ENCODE assay signal across 18 cellular contexts in the genomic region with DNA sequence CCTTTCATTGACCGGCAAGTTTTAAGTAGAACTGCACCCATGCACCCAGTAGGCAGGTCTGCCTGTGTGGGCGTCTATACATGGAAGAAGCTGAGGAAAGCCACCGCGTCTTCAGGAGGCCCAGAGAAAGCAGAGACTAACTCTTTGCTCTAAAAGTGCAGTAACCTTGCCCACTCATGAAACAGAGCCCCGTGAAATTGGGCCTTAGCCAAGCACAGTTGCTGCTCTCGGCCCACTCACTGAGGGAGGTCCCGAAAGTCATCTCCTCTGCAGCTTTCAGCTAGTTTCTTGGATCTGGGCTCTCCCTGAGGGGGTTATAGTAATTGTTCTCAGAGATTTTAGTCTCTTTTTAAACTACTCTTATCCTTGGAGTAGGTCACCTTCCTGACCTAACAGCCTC.
DNase-seq lines count a peak whose midpoint lies in the region; ATAC-seq and TF ChIP-seq lines count a peak whose summit lies in the region.
"Had no signal": no experiment of that assay in that cellular context is flagged by ENCODE, and none has a peak within 500 bp of the region (broad histone marks: within the 10 kb centered on the region; RNA-seq: fewer than 3 reads in every experiment).

No MANE protein-coding gene starts in this region.

- no peak overlapping the region for H3K4me3 Mint-ChIP-seq in effector memory CD8-positive, alpha-beta T cell
- H3K4me3 Mint-ChIP-seq: CD4-positive, alpha-beta T cell; HFFc6 had no signal

- H4K91ac ChIP-seq in neuronal stem cell (ENCODE audit: low read depth, low read length, poor library complexity): peak overlapping the region; percentile 19

- peaks cover 5 to 8% of the 10 kb centered on the region in 2 donors for H3K4me1 Mint-ChIP-seq in effector memory CD8-positive, alpha-beta T cell (ENCODE audit: low read depth in 2 of 2)

- H2BK5ac ChIP-seq in neuronal stem cell (ENCODE audit: low read length): no peak overlapping the region

- intact Hi-C loops in Right ventricle myocardium inferior (cut with DNase I) (no loop called here), heart right ventricle (cut with DNase I) (no loop called here)

- H3K4me1 ChIP-seq in heart right ventricle (peaks cover 0 to 56% (median 31%) of the 10 kb centered on the region in 9 donors), neuronal stem cell (ENCODE audit: control insufficient read depth in 2 of 2, insufficient read depth in 1 of 2, low read depth in 1 of 2, low read length in 2 of 2) (peaks cover 0 to 2% of the 10 kb centered on the region in 2 donors)
- H3K4me1 ChIP-seq: BLaER1 treated with 17β-estradiol and CSF1 and Interleukin-3, amounts not matched to agents 10 nM and 100 nM; HAP-1 had no signal

- H3K9me3 Mint-ChIP-seq in effector memory CD8-positive, alpha-beta T cell: no peaks in the 10 kb centered on the region
- H3K9me3 Mint-ChIP-seq: CD4-positive, alpha-beta T cell; HFFc6 had no signal

- ATAC-seq in Right ventricle myocardium inferior (peak; percentile 35), heart right ventricle (no peak), HG02798 (IDR thresholded peaks at IDR 0.05; ENCODE audit: poor library complexity, unreplicated experiment) (no peak)
- ATAC-seq in effector memory CD8-positive, alpha-beta T cell (replicated peaks): no peak

- peaks cover 41% of the 10 kb centered on the region for H3K36me3 Mint-ChIP-seq in effector memory CD8-positive, alpha-beta T cell (ENCODE audit: insufficient read depth)

- no peak overlapping the region for H2AK5ac ChIP-seq in neuronal stem cell (ENCODE audit: low read depth, low read length)

- H3K4me3 ChIP-seq in heart right ventricle: no peak overlapping the region
- no peak overlapping the region for H3K4me3 ChIP-seq in neuronal stem cell (ENCODE audit: low read length in 2 of 2)
- H3K4me3 ChIP-seq: BLaER1 treated with 17β-estradiol and CSF1 and Interleukin-3, amounts not matched to agents 10 nM and 100 nM; HAP-1 had no signal

- no peak overlapping the region for H3K18ac ChIP-seq in neuronal stem cell (ENCODE audit: low read length)

- DNase-seq in Right ventricle myocardium inferior (ENCODE audit: missing footprints) (no peak), heart right ventricle (no peak), neuronal stem cell (ENCODE audit: low spot score) (no peak), substantia nigra (lab: John Stamatoyannopoulos, UW) (no peak), COLO829 (ENCODE audit: low spot score) (no peak)
- DNase-seq in effector memory CD8-positive, alpha-beta T cell: no peak
- no peak for DNase-seq in stimulated activated CD4-positive, alpha-beta T cell treated with anti-CD3 and anti-CD28 coated beads, Interleukin-2, amount 100 ng/mL, for 24 hours
- DNase-seq: ACHN; CD4-positive, alpha-beta T cell; COR-L47; DMS153; DMS79 treated with DMSO at 0.1 percent for 48 hours; EL; HFFc6; IMR-90 had no signal

- no peak overlapping the region for H3K4me2 ChIP-seq in neuronal stem cell (ENCODE audit: insufficient read depth, low read length, poor library complexity, severe bottlenecking)
- H3K4me2 ChIP-seq: BLaER1 treated with 17β-estradiol and CSF1 and Interleukin-3, amounts not matched to agents 10 nM and 100 nM had no signal

- no peaks in the 10 kb centered on the region for H3K27me3 Mint-ChIP-seq in effector memory CD8-positive, alpha-beta T cell
- H3K27me3 Mint-ChIP-seq: CD4-positive, alpha-beta T cell had no signal

- H3K9me3 ChIP-seq in heart right ventricle: peaks cover 0 to 5% (median 0%) of the 10 kb centered on the region in 11 donors
- H3K9me3 ChIP-seq in neuronal stem cell (replicated peaks in 1 of 2; ENCODE audit: control insufficient read depth in 2 of 2, insufficient read depth in 1 of 2, low read depth in 1 of 2, low read length in 2 of 2): peaks cover 3 to 6% of the 10 kb centered on the region in 2 donors
- H3K9me3 ChIP-seq: HAP-1 had no signal

- H4K8ac ChIP-seq in neuronal stem cell (ENCODE audit: low read depth, low read length): no peak overlapping the region

- peak overlapping the region; percentile 46 to 47 for H3K27ac Mint-ChIP-seq in effector memory CD8-positive, alpha-beta T cell
- H3K27ac Mint-ChIP-seq: HFFc6 had no signal

- H3K23ac ChIP-seq in neuronal stem cell (ENCODE audit: low read depth, low read length, poor library complexity): no peak overlapping the region

- H3K27me3 ChIP-seq in heart right ventricle (no peaks in the 10 kb centered on the region), neuronal stem cell (ENCODE audit: control insufficient read depth in 3 of 3, insufficient read depth in 3 of 3, low read depth in 1 of 3, low read length in 3 of 3) (no peaks in the 10 kb centered on the region)
- H3K27me3 ChIP-seq: BLaER1 treated with 17β-estradiol and CSF1 and Interleukin-3, amounts not matched to agents 10 nM and 100 nM had no signal

- no peak overlapping the region for H2BK15ac ChIP-seq in neuronal stem cell (ENCODE audit: low read length)

- H3K14ac ChIP-seq in neuronal stem cell (ENCODE audit: low read length): no peak overlapping the region

- no peak overlapping the region for H3K4ac ChIP-seq in neuronal stem cell (ENCODE audit: low read length)

- 78 to 83% methylated on average over 7 of the region's 7 CpGs for WGBS in heart right ventricle, 2 donors
- no CpG with 5 or more reads among the region's 7 CpGs for WGBS in neuronal stem cell (ENCODE audit: extremely low coverage in 2 of 2, insufficient read length in 2 of 2, insufficient replicate concordance in 1 of 2), 2 donors

- H3K9ac ChIP-seq in neuronal stem cell (ENCODE audit: low read depth, low read length, poor library complexity): no peak overlapping the region
- H3K9ac ChIP-seq: BLaER1 treated with 17β-estradiol and CSF1 and Interleukin-3, amounts not matched to agents 10 nM and 100 nM had no signal

- H2AFZ ChIP-seq in neuronal stem cell (ENCODE audit: low read length): no peak overlapping the region

- no peak overlapping the region for H2BK120ac ChIP-seq in neuronal stem cell (ENCODE audit: low read depth, low read length)

- H3K27ac ChIP-seq in heart right ventricle: peak overlapping the region in 3 of 10 donors; percentile 30 to 60 (median 50)
- H3K27ac ChIP-seq in neuronal stem cell (replicated peaks; ENCODE audit: low read length): no peak overlapping the region
- H3K27ac ChIP-seq in substantia nigra (ENCODE audit: low read depth, low read length, poor library complexity, severe bottlenecking): no peak overlapping the region
- H3K27ac ChIP-seq: BLaER1 treated with 17β-estradiol and CSF1 and Interleukin-3, amounts not matched to agents 10 nM and 100 nM had no signal

- H3K79me1 ChIP-seq in neuronal stem cell (ENCODE audit: low read depth, low read length): no peaks in the 10 kb centered on the region

- H2BK12ac ChIP-seq in neuronal stem cell (ENCODE audit: low read length): no peak overlapping the region

- H3K36me3 ChIP-seq in heart right ventricle (peaks cover 0 to 95% (median 26%) of the 10 kb centered on the region in 9 donors), neuronal stem cell (replicated peaks in 1 of 2; ENCODE audit: control insufficient read depth in 2 of 2, insufficient read depth in 2 of 2, low read length in 2 of 2) (peaks cover 12 to 64% of the 10 kb centered on the region in 2 donors)

- TF ChIP-seq CTCF in heart right ventricle (IDR thresholded peaks at IDR 0.05): no peak
